8 cellular contexts compared by ENCODE assay signal in the genomic region with DNA sequence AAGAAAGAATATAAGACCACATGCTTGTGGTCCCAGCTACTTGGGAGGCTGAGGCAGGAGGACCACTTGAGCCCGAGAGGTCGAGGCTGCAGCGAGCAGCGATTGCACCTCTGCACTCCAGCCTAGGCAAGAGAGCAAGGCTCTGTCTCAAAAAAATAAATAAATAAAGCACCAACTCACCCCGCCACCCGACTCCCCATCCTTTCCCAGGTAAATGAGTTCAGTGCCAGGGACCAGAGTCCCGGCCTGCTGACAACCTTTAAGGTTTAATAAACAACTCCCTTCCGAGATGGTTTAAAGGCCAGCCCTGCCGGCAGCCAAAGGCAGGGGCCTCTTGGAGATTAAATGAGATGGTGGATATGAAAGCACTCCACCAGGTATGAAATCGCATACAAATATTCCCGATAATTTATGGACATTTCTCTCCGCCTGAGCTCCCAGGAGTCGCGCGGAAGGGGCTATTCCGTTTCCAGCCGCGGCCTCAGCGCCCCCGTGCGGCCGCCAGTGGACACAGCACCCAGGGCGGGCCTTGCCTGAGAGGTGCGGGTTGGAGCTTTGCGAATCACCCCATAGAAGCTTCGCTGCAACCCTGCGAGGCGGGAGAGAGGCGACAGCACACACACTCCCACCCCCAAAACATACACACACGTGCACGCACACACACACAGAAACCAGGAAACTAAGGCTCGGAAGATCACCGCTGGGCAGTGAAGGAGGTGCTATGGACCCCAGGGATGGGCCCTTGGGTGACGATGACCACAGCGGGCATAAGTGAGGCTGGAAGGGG. TPM values are rescaled to one million over a fixed set of nuclear protein-coding genes. Genes with fewer than 3 reads are reported as not detected.
DNase-seq lines count a peak whose midpoint lies in the region; ATAC-seq and TF ChIP-seq lines count a peak whose summit lies in the region.

No MANE protein-coding gene starts in this region.

- peak; percentile 55 to 63 (median 60) for TF ChIP-seq CTCF in ovary (IDR thresholded peaks at IDR 0.05)

- in situ Hi-C loops in Caki2 (cut with HindIII; ENCODE audit: low pct_unique_long_range_greater_than_20kb, low sequenced_read_pairs), result no loop called here
- in situ Hi-C loops in SK-MEL-5 (cut with HindIII; ENCODE audit: low pct_unique_long_range_greater_than_20kb, low sequenced_read_pairs), result no loop called here

- H3K27ac ChIP-seq in ovary, result no peak overlapping the region

- TF ChIP-seq EP300 in ovary (IDR thresholded peaks at IDR 0.05), result no peak

- intact Hi-C loops in ovary (cut with DNase I), result loop anchor here in 1 of 4 donors (5.0 kb wide), 2 partner anchors 163 to 298 kb away; partner anchors contain the start of gene BTBD17

- H3K4me1 ChIP-seq in ovary (ENCODE audit: insufficient read depth), result peaks cover 1% of the 10 kb centered on the region

- H3K4me3 ChIP-seq in ovary, result no peak overlapping the region

- no peak for ATAC-seq in GM18867 (IDR thresholded peaks at IDR 0.05; ENCODE audit: unreplicated experiment)
- ATAC-seq in HG03135 (IDR thresholded peaks at IDR 0.05; ENCODE audit: unreplicated experiment), result no peak

- peak; percentile 48 for DNase-seq in Caki2 (ENCODE audit: low read depth)
- DNase-seq in HUDEP-2 (lab: John Stamatoyannopoulos, UW; ENCODE audit: unreplicated experiment in 76 of 76), result peak in 45 of 76 experiments; percentile 8 to 73 (median 36)
- DNase-seq in SK-MEL-5 (ENCODE audit: low read depth, low spot score), result peak; percentile 82
- peak in 3 of 4 experiments; percentile 32 to 50 (median 33) for DNase-seq in activated naive CD4-positive, alpha-beta T cell (lab: John Stamatoyannopoulos, UW)
- DNase-seq in glomerular visceral epithelial cell (ENCODE audit: extremely low spot score), result peak; percentile 58
- DNase-seq in ovary, result peak in 3 of 5 donors; percentile 52 to 67 (median 62)

- H3K9me3 ChIP-seq in ovary, result no peaks in the 10 kb centered on the region

- H3K36me3 ChIP-seq in ovary, result no peaks in the 10 kb centered on the region

- no peak for TF ChIP-seq POLR2A in ovary (IDR thresholded peaks at IDR 0.05)

- WGBS in ovary, 3 donors, result 19 to 21% (median 20%) methylated on average over 35 of the region's 35 CpGs

- no peaks in the 10 kb centered on the region for H3K27me3 ChIP-seq in ovary

RNA-seq across cellular contexts. Expression of gene RPL38, which starts 4.0 kb away (rescaled TPM):
- total RNA-seq in Caki2 (2014; rRNA removed; shearing (Covaris generic); ENCODE audit: low replicate concordance), result 1,493 and 1,714 TPM in 2 replicates
- total RNA-seq in SK-MEL-5 (2014; rRNA removed; shearing (Covaris generic)), result 7,933 and 8,102 TPM in 2 replicates
- polyA plus RNA-seq in SK-MEL-5 (2015; cell fraction: cytosol; rRNA removed), result 1,340 and 1,484 TPM in 2 replicates
- 388 and 442 TPM in 2 replicates for polyA plus RNA-seq in SK-MEL-5 (2015; cell fraction: nucleus; rRNA removed)
- total RNA-seq in ovary, result 1,000 to 10,000 TPM in 5 of 7 donors, 100 to 1,000 TPM in 2; 861 to 2,470 (median 1,550) TPM
- polyA plus RNA-seq in ovary, result 1,000 to 10,000 TPM; 2,644 to 2,696 TPM

RNA-seq across cellular contexts. Expression of gene TTYH2, which starts 13.9 kb away (rescaled TPM):
- total RNA-seq in Caki2 (2014; rRNA removed; shearing (Covaris generic); ENCODE audit: low replicate concordance), result 1.2 and 13.3 TPM in 2 replicates
- total RNA-seq in SK-MEL-5 (2014; rRNA removed; shearing (Covaris generic)), result 72.7 and 72.9 TPM in 2 replicates
- 101 and 121 TPM in 2 replicates for polyA plus RNA-seq in SK-MEL-5 (2015; cell fraction: cytosol; rRNA removed)
- polyA plus RNA-seq in SK-MEL-5 (2015; cell fraction: nucleus; rRNA removed), result 150 and 160 TPM in 2 replicates
- total RNA-seq in ovary, result 10 to 100 TPM in 6 of 7 donors, 1 to 10 TPM in 1; 9.8 to 43.1 (median 23.0) TPM
- polyA plus RNA-seq in ovary, result 10 to 100 TPM; 12.8 to 17.5 TPM
